Comparison of ENCODE assay signal across 9 cellular contexts in the genomic region with DNA sequence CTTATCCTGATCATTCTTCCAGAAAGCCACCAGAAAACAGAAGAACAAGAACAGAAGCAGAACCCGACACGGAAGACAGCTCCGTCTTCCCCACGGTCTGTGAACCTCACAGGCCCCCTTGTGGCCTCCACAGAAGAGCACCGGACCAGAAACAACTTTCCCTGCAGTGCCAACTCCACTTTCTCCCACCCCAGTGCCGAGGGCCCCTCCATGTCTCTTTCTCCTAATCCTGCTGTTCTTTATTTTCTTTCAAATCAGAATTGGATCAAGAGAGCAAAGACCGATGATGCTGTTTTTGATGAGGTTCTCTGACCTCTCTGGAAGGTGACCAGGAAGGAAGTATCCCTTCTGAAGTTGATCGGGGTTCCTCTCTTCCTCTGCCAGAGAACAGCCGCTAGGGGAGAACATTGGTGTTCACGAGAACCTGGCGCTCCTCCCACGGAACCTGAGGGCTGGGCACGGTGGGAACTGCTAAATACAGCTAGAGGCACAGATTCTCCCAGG. TPM values are rescaled to one million over a fixed set of nuclear protein-coding genes. Genes with fewer than 3 reads are reported as not detected.
DNase-seq lines count a peak whose midpoint lies in the region; ATAC-seq and TF ChIP-seq lines count a peak whose summit lies in the region.
"Had no signal": no experiment of that assay in that cellular context is flagged by ENCODE, and none has a peak within 500 bp of the region (broad histone marks: within the 10 kb centered on the region; RNA-seq: fewer than 3 reads in every experiment).

No MANE protein-coding gene starts in this region.

- H3K27me3 Mint-ChIP-seq in T-cell: peaks cover 26 to 38% of the 10 kb centered on the region in 2 donors

- H4K12ac ChIP-seq in trophoblast cell (ENCODE audit: low read depth, low read length): no peak overlapping the region

- POLR2A ChIA-PET in T-cell (lab: Charles Lee): no interaction called here

- no peak overlapping the region for H3K27ac Mint-ChIP-seq in T-cell
- H3K27ac Mint-ChIP-seq: CD4-positive, CD25-positive, alpha-beta regulatory T cell had no signal

- no peak overlapping the region for H3K23ac ChIP-seq in trophoblast cell (ENCODE audit: low read length)

- no peak overlapping the region for H4K91ac ChIP-seq in trophoblast cell (ENCODE audit: low read depth, low read length)

- no peak overlapping the region for H2AK5ac ChIP-seq in trophoblast cell (ENCODE audit: low read length)

- CTCF ChIA-PET in T-cell (lab: Charles Lee): interaction anchor here (0.7 kb wide), 4 partner anchors 16 to 1897 kb away, joined by 3 to 6 read pairs (median 3); no protein-coding TSS in a partner anchor

- ATAC-seq in T-cell (replicated peaks in 1 of 4): peak in 2 of 4 experiments; percentile 62 to 64
- no peak for ATAC-seq in HG03565 (IDR thresholded peaks at IDR 0.05; ENCODE audit: unreplicated experiment)

- H3K14ac ChIP-seq in trophoblast cell (ENCODE audit: low read length): no peak overlapping the region

- H3K9me3 Mint-ChIP-seq in T-cell: no peaks in the 10 kb centered on the region

- no CpG with 5 or more reads among the region's 13 CpGs for WGBS in trophoblast cell (ENCODE audit: extremely low coverage, insufficient coverage, insufficient read length)

- peak overlapping the region; percentile 22; the same call in 1 of the 2 replicates for H3K4me3 ChIP-seq in Jurkat, Clone E6-1 (ENCODE audit: low read length)
- no peak overlapping the region for H3K4me3 ChIP-seq in fibroblast of lung (replicated peaks in 1 of 4; ENCODE audit: control extremely low read depth in 1 of 4, insufficient read depth in 1 of 4, low read depth in 3 of 4, low read length in 4 of 4)
- H3K4me3 ChIP-seq in trophoblast cell (ENCODE audit: low read depth, low read length): no peak overlapping the region

- H2AFZ ChIP-seq in fibroblast of lung (ENCODE audit: low read length) (no peak overlapping the region), trophoblast cell (ENCODE audit: insufficient read depth, low read length, poor library complexity) (no peak overlapping the region)

- H3K4me2 ChIP-seq in fibroblast of lung (ENCODE audit: extremely low read depth, insufficient read depth, low read length) (no peak overlapping the region), trophoblast cell (ENCODE audit: low read length) (no peak overlapping the region)

- H3K18ac ChIP-seq in trophoblast cell (ENCODE audit: low read length): no peak overlapping the region

- no peaks in the 10 kb centered on the region for H3K36me3 Mint-ChIP-seq in T-cell
- H3K36me3 Mint-ChIP-seq: CD4-positive, CD25-positive, alpha-beta regulatory T cell had no signal

- H4K8ac ChIP-seq in trophoblast cell (ENCODE audit: low read depth, low read length): no peak overlapping the region

- TF ChIP-seq CTCF in fibroblast of lung (conservative IDR thresholded peaks at IDR 0.05 in 1 of 2, IDR thresholded peaks at IDR 0.05 in 1 of 2; ENCODE audit: low read depth in 1 of 2, low read length in 2 of 2): peak; percentile 62 to 72

- no peaks in the 10 kb centered on the region for H3K79me1 ChIP-seq in trophoblast cell (ENCODE audit: low read length)

- H3K4me1 Mint-ChIP-seq in T-cell: peaks cover 5 to 12% (median 7%) of the 10 kb centered on the region in 3 donors

- H3K4ac ChIP-seq in trophoblast cell (ENCODE audit: low read depth, low read length): no peak overlapping the region

- DNase-seq in NCI-H1436 (lab: John Stamatoyannopoulos, UW) (peak; percentile 14), NCI-H1436 treated with DMSO at 0.1 percent for 48 hours (lab: John Stamatoyannopoulos, UW) (no peak), T-cell (peak in 9 of 34 experiments; percentile 4 to 18 (median 16)), fibroblast of lung (ENCODE audit: low read depth in 2 of 2) (peak in 1 of 2 donors; percentile 39), trophoblast cell (peak; percentile 14 to 40), NCI-H2081 treated with DMSO at 0.1 percent for 48 hours (lab: John Stamatoyannopoulos, UW) (no peak)
- no peak for DNase-seq in Jurkat, Clone E6-1 (ENCODE audit: low read depth, low spot score)

- no peaks in the 10 kb centered on the region for H3K9me3 ChIP-seq in fibroblast of lung (ENCODE audit: control insufficient read depth, insufficient read depth, low read depth, low read length)
- peaks cover 2% of the 10 kb centered on the region for H3K9me3 ChIP-seq in trophoblast cell (ENCODE audit: insufficient read depth, low read depth, low read length)

- H3K9ac ChIP-seq in fibroblast of lung (ENCODE audit: insufficient read depth, low read length) (no peak overlapping the region), trophoblast cell (ENCODE audit: low read length) (no peak overlapping the region)

- H3K4me1 ChIP-seq in fibroblast of lung (ENCODE audit: control insufficient read depth, extremely low read depth, insufficient read depth, low read length) (no peaks in the 10 kb centered on the region), trophoblast cell (ENCODE audit: control insufficient read depth in 1 of 2, insufficient read depth in 2 of 2, low read length in 2 of 2) (no peaks in the 10 kb centered on the region)

- H3K27me3 ChIP-seq in fibroblast of lung (ENCODE audit: control insufficient read depth, insufficient read depth, low read length) (peaks cover 18% of the 10 kb centered on the region), trophoblast cell (ENCODE audit: insufficient read depth, low read length) (no peaks in the 10 kb centered on the region)

- H3K4me3 Mint-ChIP-seq in T-cell: peak overlapping the region; percentile 10 to 49 (median 23)

- H4K20me1 ChIP-seq in fibroblast of lung (ENCODE audit: control insufficient read depth, extremely low read depth, insufficient read depth, low read length): no peaks in the 10 kb centered on the region

- H2BK5ac ChIP-seq in trophoblast cell (ENCODE audit: low read depth, low read length, poor library complexity): no peak overlapping the region

- no peak overlapping the region for H2BK12ac ChIP-seq in trophoblast cell (ENCODE audit: low read length)

- H2BK120ac ChIP-seq in trophoblast cell (ENCODE audit: insufficient read depth, low read length, poor library complexity): no peak overlapping the region

- H3K36me3 ChIP-seq in fibroblast of lung (ENCODE audit: control insufficient read depth, insufficient read depth, low read length) (no peaks in the 10 kb centered on the region), trophoblast cell (ENCODE audit: control insufficient read depth in 1 of 2, insufficient read depth in 2 of 2, low read length in 2 of 2) (no peaks in the 10 kb centered on the region)

- no peak overlapping the region for H3K27ac ChIP-seq in fibroblast of lung (ENCODE audit: insufficient read depth, low read length)
- H3K27ac ChIP-seq in trophoblast cell (ENCODE audit: low read depth, low read length): no peak overlapping the region

- H3K79me2 ChIP-seq in fibroblast of lung (ENCODE audit: control insufficient read depth, insufficient read depth, low read length) (no peaks in the 10 kb centered on the region), trophoblast cell (ENCODE audit: control insufficient read depth, insufficient read depth, low read length, poor library complexity) (no peaks in the 10 kb centered on the region)

RNA-seq across cellular contexts. Expression of a gene that starts 58.9 kb away (rescaled TPM):
- 4.0 TPM for polyA plus RNA-seq in Jurkat, Clone E6-1 (2012; ENCODE audit: insufficient read depth, insufficient read length)
- total RNA-seq in T-cell (1 to 10 TPM in 1 of 5 donors, under 1 TPM in 4; 0.37 to 1.1 (median 0.51) TPM), fibroblast of lung (11.0 and 18.5 TPM in 2 replicates)
- polyA plus RNA-seq in fibroblast of lung: 23.4 and 26.8 TPM in 2 replicates
- polyA plus RNA-seq in fibroblast of lung (2012): 16.3 and 21.7 TPM in 2 replicates
- 11.3 and 11.4 TPM in 2 replicates for polyA minus RNA-seq in fibroblast of lung (ENCODE audit: low replicate concordance)
- 20.2 and 20.9 TPM in 2 replicates for polyA plus RNA-seq in trophoblast cell (2013)

Comparison
In these comparisons a context has a peak if more than half of its experiments do, and no peak if none do; other contexts are left out.
1. DNase-seq: peak in NCI-H1436 (single experiment) and trophoblast cell (2 of 2); none in NCI-H1436 treated with DMSO at 0.1 percent for 48 hours (single experiment), Jurkat, Clone E6-1 (single experiment) and NCI-H2081 treated with DMSO at 0.1 percent for 48 hours (single experiment).